8 cellular contexts compared by ENCODE assay signal in genomic region chr2:218732052-218732760, GRCh38. TPM values are rescaled to one million over a fixed set of nuclear protein-coding genes. Genes with fewer than 3 reads are reported as not detected.
A peak's percentile ranks its signal among the peaks of the same experiment; 100 is the strongest.
DNase-seq lines count a peak whose midpoint lies in the region; ATAC-seq and TF ChIP-seq lines count a peak whose summit lies in the region.
"Had no signal": no experiment of that assay in that cellular context is flagged by ENCODE, and none has a peak within 500 bp of the region (broad histone marks: within the 10 kb centered on the region; RNA-seq: fewer than 3 reads in every experiment).

No MANE protein-coding gene starts in this region.

- H4K8ac ChIP-seq in mesendoderm (ENCODE audit: low read depth, low read length) = no peak overlapping the region

- no peaks in the 10 kb centered on the region for H3K36me3 ChIP-seq in Panc1 (ENCODE audit: control insufficient read depth, insufficient read depth, low read length)
- H3K36me3 ChIP-seq in mesendoderm (ENCODE audit: control insufficient read depth, insufficient read depth, low read length) = peaks cover 3% of the 10 kb centered on the region
- H3K36me3 ChIP-seq in upper lobe of right lung = no peaks in the 10 kb centered on the region

- H3K27me3 ChIP-seq in Panc1 (ENCODE audit: control insufficient read depth, insufficient read depth, low read length) = no peaks in the 10 kb centered on the region
- no peaks in the 10 kb centered on the region for H3K27me3 ChIP-seq in mesendoderm (ENCODE audit: insufficient read depth, low read length, poor library complexity)
- H3K27me3 ChIP-seq in upper lobe of right lung = no peaks in the 10 kb centered on the region

- no CpG with 5 or more reads among the region's 5 CpGs for WGBS in mesendoderm (ENCODE audit: extremely low coverage, insufficient coverage, low lambda C conversion rate)

- no peak overlapping the region for H2BK5ac ChIP-seq in mesendoderm (ENCODE audit: low read length)

- no peaks in the 10 kb centered on the region for H3K27me3 Mint-ChIP-seq in dendritic cell treated with granulocyte-macrophage colony-stimulating factor and Interleukin-4, amounts not matched to agents 40 ng/mL and 50 ng/mL, for 4 days

- no peak overlapping the region for H3K18ac ChIP-seq in mesendoderm (ENCODE audit: low read length)

- in situ Hi-C loops in Panc1 (cut with HindIII; ENCODE audit: low pct_unique_long_range_greater_than_20kb, low sequenced_read_pairs) = no loop called here

- H3K79me2 ChIP-seq in mesendoderm (ENCODE audit: control insufficient read depth, insufficient read depth, low read length) = peaks cover 37% of the 10 kb centered on the region

- no peak overlapping the region for H3K9ac ChIP-seq in mesendoderm (ENCODE audit: low read length)

- H3K56ac ChIP-seq in mesendoderm (ENCODE audit: low read length) = peak overlapping the region; percentile 46

- TF ChIP-seq CTCF in Panc1 (IDR thresholded peaks at IDR 0.05) = no peak
- TF ChIP-seq CTCF in upper lobe of right lung (IDR thresholded peaks at IDR 0.05) = no peak

- peaks cover 10% of the 10 kb centered on the region for H3K9me3 Mint-ChIP-seq in dendritic cell treated with granulocyte-macrophage colony-stimulating factor and Interleukin-4, amounts not matched to agents 40 ng/mL and 50 ng/mL, for 4 days

- H3K4me2 ChIP-seq in mesendoderm (ENCODE audit: low read length) = no peak overlapping the region

- DNase-seq in Panc1 (ENCODE audit: low read depth, low spot score) (no peak), mesendoderm (no peak), upper lobe of right lung (no peak), NCI-H1092 (lab: John Stamatoyannopoulos, UW) (no peak), NCI-H524 (lab: John Stamatoyannopoulos, UW) (no peak)
- DNase-seq: NCI-H1694 had no signal

- no peak overlapping the region; a peak in 1 of 4 replicates for H3K4me3 ChIP-seq in Panc1 (ENCODE audit: low read depth in 2 of 2, low read length in 2 of 2)
- H3K4me3 ChIP-seq in mesendoderm (ENCODE audit: low read length) = no peak overlapping the region
- H3K4me3 ChIP-seq in upper lobe of right lung = no peak overlapping the region

- BruUV-seq in Panc1 (replicated peaks; lab: Mats Ljungman, UMichigan) = no TSS peak

- POLR2A ChIA-PET in Panc1 (lab: Charles Lee) = interaction anchor here (0.5 to 0.6 kb wide), 2 partner anchors 107 to 161 kb away, joined by 3 to 6 read pairs; no protein-coding TSS in a partner anchor

- H3K4me1 ChIP-seq in Panc1 (ENCODE audit: control insufficient read depth, insufficient read depth, low read length) (peaks cover 19% of the 10 kb centered on the region), mesendoderm (ENCODE audit: control insufficient read depth, low read depth, low read length) (peaks cover 13% of the 10 kb centered on the region), upper lobe of right lung (peaks cover 28% of the 10 kb centered on the region)

- no peak overlapping the region for H2AK5ac ChIP-seq in mesendoderm (ENCODE audit: low read length)

- H3K27ac Mint-ChIP-seq in dendritic cell treated with granulocyte-macrophage colony-stimulating factor and Interleukin-4, amounts not matched to agents 40 ng/mL and 50 ng/mL, for 4 days = peak overlapping the region; percentile 78

- intact Hi-C loops in Panc1 (cut with micrococcal nuclease; ENCODE audit: unreplicated experiment) (no loop called here), upper lobe of right lung (cut with DNase I) (no loop called here)
- intact Hi-C loops in dendritic cell treated with granulocyte-macrophage colony-stimulating factor and Interleukin-4, amounts not matched to agents 40 ng/mL and 50 ng/mL, for 4 days (cut with micrococcal nuclease) = loop anchor here (10.0 kb wide), 1 partner anchor 53 kb away; the partner anchor contains the start of gene CYP27A1

- no peak overlapping the region for H2BK120ac ChIP-seq in mesendoderm (ENCODE audit: low read depth, low read length)

- ATAC-seq in Panc1 = no peak
- ATAC-seq in upper lobe of right lung = no peak
- ATAC-seq in GM21360 (IDR thresholded peaks at IDR 0.05; ENCODE audit: unreplicated experiment) = no peak

- H3K4me1 Mint-ChIP-seq in dendritic cell treated with granulocyte-macrophage colony-stimulating factor and Interleukin-4, amounts not matched to agents 40 ng/mL and 50 ng/mL, for 4 days (ENCODE audit: low read depth) = peaks cover 62% of the 10 kb centered on the region

- no peak overlapping the region for H4K5ac ChIP-seq in mesendoderm (ENCODE audit: low read length)

- H3K27ac ChIP-seq in Panc1 (ENCODE audit: low read length) (peak overlapping the region; percentile 67), mesendoderm (ENCODE audit: low read depth, low read length) (no peak overlapping the region), upper lobe of right lung (peak overlapping the region; percentile 67)

- H3K36me3 Mint-ChIP-seq in dendritic cell treated with granulocyte-macrophage colony-stimulating factor and Interleukin-4, amounts not matched to agents 40 ng/mL and 50 ng/mL, for 4 days (ENCODE audit: low read depth) = peaks cover 47% of the 10 kb centered on the region

- no peak overlapping the region for H3K4ac ChIP-seq in mesendoderm (ENCODE audit: low read depth, low read length)

- CTCF ChIA-PET in Panc1 (lab: Charles Lee) = interaction anchor here (1.6 kb wide), 1 partner anchor 115 kb away, joined by 6 read pairs; no protein-coding TSS in a partner anchor

- H3K79me1 ChIP-seq in mesendoderm (ENCODE audit: low read length) = peaks cover 28% of the 10 kb centered on the region

- H3K23ac ChIP-seq in mesendoderm (ENCODE audit: low read length) = peak overlapping the region; percentile 6

- H3K9me3 ChIP-seq in Panc1 (ENCODE audit: control insufficient read depth, insufficient read depth, low read depth, low read length) = no peaks in the 10 kb centered on the region
- H3K9me3 ChIP-seq in upper lobe of right lung = peaks cover 5% of the 10 kb centered on the region

- H2BK15ac ChIP-seq in mesendoderm (replicated peaks; ENCODE audit: low read depth) = no peak overlapping the region

- no peak overlapping the region for H3K4me3 Mint-ChIP-seq in dendritic cell treated with granulocyte-macrophage colony-stimulating factor and Interleukin-4, amounts not matched to agents 40 ng/mL and 50 ng/mL, for 4 days

RNA-seq across cellular contexts. Expression of gene TTLL4, which starts 21.6 kb away (rescaled TPM):
- total RNA-seq in Panc1 (2021; ENCODE audit: unreplicated experiment) (45.6 TPM), upper lobe of right lung (29.5 TPM)
- 23.0 TPM for polyA plus RNA-seq in Panc1 (2012; ENCODE audit: insufficient read length)
- polyA plus RNA-seq in mesendoderm (2013, experiment 1 of 2) = 71.1 TPM
- polyA plus RNA-seq in mesendoderm (2013, experiment 2 of 2) = 71.0 TPM

RNA-seq across cellular contexts. Expression of gene CYP27A1, which starts 49.7 kb away (rescaled TPM):
- total RNA-seq in Panc1 (2021; ENCODE audit: unreplicated experiment) (7.7 TPM), upper lobe of right lung (180 TPM)
- 8.6 TPM for polyA plus RNA-seq in Panc1 (2012; ENCODE audit: insufficient read length)
- 1.2 TPM for polyA plus RNA-seq in mesendoderm (2013, experiment 1 of 2)
- 1.1 TPM for polyA plus RNA-seq in mesendoderm (2013, experiment 2 of 2)

Comparison
In these comparisons a context has a peak if more than half of its experiments do, and no peak if none do; other contexts are left out.
1. RNA of gene CYP27A1, which starts 49.7 kb away (total RNA-seq): 180 TPM in upper lobe of right lung (single experiment); 7.7 TPM in Panc1 (single experiment); every median in the first group is over 10 times any median in the second.